18 cellular contexts compared by ENCODE assay signal in the genomic region with DNA sequence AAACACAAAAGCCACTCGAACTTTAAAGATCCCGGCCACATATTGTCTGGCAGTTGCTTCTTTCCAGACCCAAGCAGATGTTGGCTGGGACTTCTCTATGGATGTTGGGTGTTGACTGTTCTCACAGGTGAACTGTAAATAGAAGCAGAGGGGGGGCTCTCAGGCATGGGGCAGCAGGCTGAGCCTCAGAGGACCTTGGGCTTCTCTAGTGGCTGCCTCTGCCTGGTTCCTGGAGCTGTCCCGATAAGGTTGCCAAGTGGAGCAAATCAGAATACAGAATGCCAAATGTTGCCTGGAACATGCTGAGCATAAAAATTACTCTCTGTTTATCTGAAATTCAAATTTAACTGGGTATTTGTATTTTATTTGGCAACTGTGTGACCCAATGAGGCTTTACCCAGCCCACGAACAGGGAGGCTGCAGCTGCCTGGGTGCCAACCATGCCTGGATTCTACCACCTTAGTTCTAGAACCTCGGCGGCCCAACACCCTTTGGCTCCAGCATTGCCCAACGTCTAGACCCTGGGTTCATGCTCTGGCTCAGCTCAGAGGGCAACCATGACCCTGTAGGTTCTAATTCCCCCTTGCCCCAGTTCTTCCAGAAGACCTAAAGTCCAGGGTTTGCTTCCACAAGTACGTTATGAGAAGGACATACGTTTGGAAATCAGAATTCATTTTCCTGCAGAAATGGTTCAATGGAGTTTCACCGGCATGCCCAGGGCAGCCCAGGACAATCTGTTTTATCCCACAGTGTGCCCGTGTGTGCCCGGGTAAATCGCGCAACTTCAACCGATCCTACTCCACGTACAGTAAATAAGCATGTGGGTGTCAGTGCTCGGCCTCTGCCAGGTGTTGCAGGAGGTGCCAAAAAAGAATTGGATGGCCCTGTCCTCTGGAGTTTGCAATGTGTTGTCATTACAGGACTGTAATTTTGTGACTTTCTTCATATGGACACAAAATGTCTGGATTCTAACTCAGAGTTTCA. TPM values are rescaled to one million over a fixed set of nuclear protein-coding genes. Genes with fewer than 3 reads are reported as not detected.
DNase-seq lines count a peak whose midpoint lies in the region; ATAC-seq and TF ChIP-seq lines count a peak whose summit lies in the region.
"Had no signal": no experiment of that assay in that cellular context is flagged by ENCODE, and none has a peak within 500 bp of the region (broad histone marks: within the 10 kb centered on the region; RNA-seq: fewer than 3 reads in every experiment).

No MANE protein-coding gene starts in this region.

- H3K27me3 ChIP-seq in endodermal cell (ENCODE audit: control insufficient read depth, insufficient read depth, low read length, poor library complexity, severe bottlenecking) = peaks cover 6% of the 10 kb centered on the region
- H3K27me3 ChIP-seq in muscle layer of colon (ENCODE audit: control insufficient read depth in 1 of 2, insufficient read depth in 2 of 2, low read length in 2 of 2) = no peaks in the 10 kb centered on the region
- H3K27me3 ChIP-seq: adrenal gland had no signal

- H3K27ac ChIP-seq in endodermal cell (ENCODE audit: low read depth, low read length) (no peak overlapping the region), muscle layer of colon (ENCODE audit: low read depth, low read length) (peak overlapping the region; percentile 21)
- H3K27ac ChIP-seq: adrenal gland had no signal

- H3K9me3 ChIP-seq in endodermal cell (ENCODE audit: control insufficient read depth, low read length) (peaks cover 7% of the 10 kb centered on the region), muscle layer of colon (ENCODE audit: low read length) (no peaks in the 10 kb centered on the region)
- H3K9me3 ChIP-seq: adrenal gland had no signal

- peaks cover 20% of the 10 kb centered on the region for H3K4me1 Mint-ChIP-seq in endodermal cell

- H3K4me3 Mint-ChIP-seq in endodermal cell = no peak overlapping the region
- H3K4me3 Mint-ChIP-seq: activated CD8-positive, alpha-beta T cell treated with anti-CD3 and anti-CD28 coated beads, Interleukin-2, amount 10 ng/mL, durations not matched to agents 7 days and 5 days; H9; neural crest cell had no signal

- H3K27ac Mint-ChIP-seq in endodermal cell = no peak overlapping the region
- H3K27ac Mint-ChIP-seq: activated CD8-positive, alpha-beta T cell treated with anti-CD3 and anti-CD28 coated beads, Interleukin-2, amount 10 ng/mL, durations not matched to agents 7 days and 5 days; H9 had no signal

- H3K9ac ChIP-seq in endodermal cell (ENCODE audit: extremely low read depth, low read length, poor library complexity, severe bottlenecking) (no peak overlapping the region), muscle layer of colon (ENCODE audit: low read length) (no peak overlapping the region)

- DNase-seq in COLO668 (lab: John Stamatoyannopoulos, UW; ENCODE audit: unreplicated experiment) (peak; percentile 72), NCI-H2196 treated with DMSO at 0.1 percent for 48 hours (lab: John Stamatoyannopoulos, UW; ENCODE audit: unreplicated experiment) (peak; percentile 59), endodermal cell (peak; percentile 66), islet precursor cell (no peak), DMS114 treated with DMSO at 0.1 percent for 48 hours (lab: John Stamatoyannopoulos, UW; ENCODE audit: unreplicated experiment) (no peak)
- DNase-seq: activated CD8-positive, alpha-beta T cell treated with anti-CD3 and anti-CD28 coated beads, Interleukin-2, amount 10 ng/mL, durations not matched to agents 7 days and 5 days; Calu3; H9; NCI-H1694; NCI-H82; stimulated activated CD4-positive, alpha-beta T cell treated with anti-CD3 and anti-CD28 coated beads, Interleukin-2, amount 100 ng/mL, for 24 hours; SW 1271 had no signal

- no peak for TF ChIP-seq CTCF in endodermal cell (conservative IDR thresholded peaks at IDR 0.05)

- H3K9me3 Mint-ChIP-seq in endodermal cell = peaks cover 6% of the 10 kb centered on the region
- H3K9me3 Mint-ChIP-seq: neural crest cell had no signal

- 89 to 94% methylated on average over 15 to 17 of the region's 17 CpGs for WGBS in endodermal cell (ENCODE audit: insufficient coverage in 1 of 2, insufficient read length in 1 of 2), 2 experiments

- H3K36me3 Mint-ChIP-seq in endodermal cell (ENCODE audit: low read depth) = no peaks in the 10 kb centered on the region

- H3K27me3 Mint-ChIP-seq in endodermal cell (ENCODE audit: insufficient read depth) = peaks cover 21% of the 10 kb centered on the region

- H3K4me1 ChIP-seq in endodermal cell (ENCODE audit: control insufficient read depth, insufficient read depth, low read length) = no peaks in the 10 kb centered on the region
- peaks cover 9% of the 10 kb centered on the region for H3K4me1 ChIP-seq in muscle layer of colon (ENCODE audit: insufficient read depth, low read length)

- no peaks in the 10 kb centered on the region for H3K36me3 ChIP-seq in endodermal cell (ENCODE audit: control insufficient read depth, insufficient read depth, low read length)
- H3K36me3 ChIP-seq in muscle layer of colon (ENCODE audit: insufficient read depth, low read length) = no peaks in the 10 kb centered on the region
- H3K36me3 ChIP-seq: adrenal gland had no signal

- no peak for ATAC-seq in GM21367 (IDR thresholded peaks at IDR 0.05; ENCODE audit: unreplicated experiment)
- ATAC-seq in HG02678 (IDR thresholded peaks at IDR 0.05; ENCODE audit: unreplicated experiment) = no peak
- ATAC-seq: activated CD8-positive, alpha-beta T cell treated with anti-CD3 and anti-CD28 coated beads, Interleukin-2, amount 10 ng/mL, durations not matched to agents 7 days and 5 days had no signal

- H3K4me3 ChIP-seq in endodermal cell (ENCODE audit: low read length) (no peak overlapping the region), muscle layer of colon (ENCODE audit: low read depth in 1 of 2, low read length in 2 of 2) (no peak overlapping the region)
- H3K4me3 ChIP-seq: adrenal gland had no signal

RNA-seq across cellular contexts. Expression of gene SLC45A1, which starts 5.4 kb away (rescaled TPM):
- total RNA-seq in endodermal cell = under 1 TPM in 1 of 2 donors, not detected in 1; 0.42 TPM
- 2.4 TPM for polyA plus RNA-seq in endodermal cell (2013, experiment 1 of 2)
- polyA plus RNA-seq in endodermal cell (2013, experiment 2 of 2) = 2.3 TPM
- total RNA-seq: HT1080 had no signal

Comparison
In these comparisons a context has a peak if more than half of its experiments do, and no peak if none do; other contexts are left out.
1. DNase-seq: peak in COLO668 (single experiment), NCI-H2196 treated with DMSO at 0.1 percent for 48 hours (single experiment) and endodermal cell (single experiment); none in islet precursor cell (single experiment) and DMS114 treated with DMSO at 0.1 percent for 48 hours (single experiment).